15 cellular contexts compared by ENCODE assay signal in the genomic region with DNA sequence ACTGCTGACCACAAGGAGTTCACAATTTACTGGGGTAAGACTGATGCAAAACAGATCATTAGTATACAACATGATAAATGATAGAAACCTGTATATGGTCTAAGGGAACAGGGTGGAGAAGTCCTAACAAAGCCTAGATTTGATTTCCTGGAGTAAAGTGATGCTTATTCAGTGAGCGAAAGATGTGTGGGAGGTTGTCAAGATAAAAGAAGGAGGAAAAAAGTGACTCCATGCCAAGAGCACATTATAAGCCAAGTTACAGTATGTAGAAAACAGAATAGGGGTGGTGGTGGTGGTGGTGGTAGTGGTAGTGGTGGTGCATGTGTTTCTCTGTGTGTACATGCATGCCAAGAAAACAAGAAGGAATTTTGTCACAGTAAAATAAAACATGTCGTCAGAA.
A peak's percentile ranks its signal among the peaks of the same experiment; 100 is the strongest.
DNase-seq lines count a peak whose midpoint lies in the region; ATAC-seq and TF ChIP-seq lines count a peak whose summit lies in the region.
"Had no signal": no experiment of that assay in that cellular context is flagged by ENCODE, and none has a peak within 500 bp of the region (broad histone marks: within the 10 kb centered on the region; RNA-seq: fewer than 3 reads in every experiment).

No MANE protein-coding gene starts in this region.

- H3K4me1 ChIP-seq in right cardiac atrium (ENCODE audit: control insufficient read depth, insufficient read depth, low read length) (peaks cover 6% of the 10 kb centered on the region), tibial artery (peaks cover 0 to 27% (median 17%) of the 10 kb centered on the region in 4 donors)

- peaks cover 35% of the 10 kb centered on the region for H3K4me1 Mint-ChIP-seq in nephron
- no peaks in the 10 kb centered on the region for H3K4me1 Mint-ChIP-seq in activated T-cell treated with anti-CD3 and anti-CD28 coated beads, Interleukin-2, amount 50 U/mL, for 72 hours (ENCODE audit: low read depth)
- H3K4me1 Mint-ChIP-seq: CD4-positive, CD25-positive, alpha-beta regulatory T cell had no signal

- WGBS in right cardiac atrium: 51% methylated on average over 2 of the region's 2 CpGs

- ATAC-seq in right cardiac atrium (no peak), Right ventricle myocardium inferior (no peak)
- ATAC-seq in activated T-cell treated with anti-CD3 and anti-CD28 coated beads, Interleukin-2, amount 50 U/mL, for 72 hours (replicated peaks in 1 of 2): no peak
- ATAC-seq: HCT116 had no signal

- no peak overlapping the region for H3K4me3 Mint-ChIP-seq in nephron
- no peak overlapping the region for H3K4me3 Mint-ChIP-seq in activated T-cell treated with anti-CD3 and anti-CD28 coated beads, Interleukin-2, amount 50 U/mL, for 72 hours
- H3K4me3 Mint-ChIP-seq: CD4-positive, CD25-positive, alpha-beta regulatory T cell had no signal

- H3K27ac Mint-ChIP-seq in nephron: peak overlapping the region; percentile 43 to 71 (median 49)
- no peak overlapping the region for H3K27ac Mint-ChIP-seq in activated T-cell treated with anti-CD3 and anti-CD28 coated beads, Interleukin-2, amount 50 U/mL, for 72 hours
- H3K27ac Mint-ChIP-seq: CD4-positive, CD25-positive, alpha-beta regulatory T cell had no signal

- H3K36me3 ChIP-seq in tibial artery: no peaks in the 10 kb centered on the region
- H3K36me3 ChIP-seq: BLaER1 treated with 17β-estradiol and CSF1 and Interleukin-3, amounts not matched to agents 10 nM and 100 nM had no signal

- H3K27me3 ChIP-seq in right cardiac atrium (ENCODE audit: control insufficient read depth, insufficient read depth): no peaks in the 10 kb centered on the region
- no peaks in the 10 kb centered on the region for H3K27me3 ChIP-seq in tibial artery
- H3K27me3 ChIP-seq: BLaER1 treated with 17β-estradiol and CSF1 and Interleukin-3, amounts not matched to agents 10 nM and 100 nM had no signal

- intact Hi-C loops in right cardiac atrium (cut with DNase I) (no loop called here), Right ventricle myocardium inferior (cut with DNase I) (loop anchor here (10.0 kb wide), 1 partner anchor 210 kb away; no protein-coding TSS in a partner anchor), tibial artery (cut with DNase I; ENCODE audit: low total_unique reads) (no loop called here)

- H3K27me3 Mint-ChIP-seq in nephron (ENCODE audit: low read depth): no peaks in the 10 kb centered on the region
- H3K27me3 Mint-ChIP-seq in activated T-cell treated with anti-CD3 and anti-CD28 coated beads, Interleukin-2, amount 50 U/mL, for 72 hours (ENCODE audit: low read depth): no peaks in the 10 kb centered on the region
- H3K27me3 Mint-ChIP-seq: CD4-positive, CD25-positive, alpha-beta regulatory T cell had no signal

- H3K9me3 ChIP-seq in right cardiac atrium (ENCODE audit: control insufficient read depth, low read length) (no peaks in the 10 kb centered on the region), tibial artery (no peaks in the 10 kb centered on the region)
- H3K9me3 ChIP-seq: BLaER1 treated with 17β-estradiol and CSF1 and Interleukin-3, amounts not matched to agents 10 nM and 100 nM had no signal

- H3K36me3 Mint-ChIP-seq in nephron (ENCODE audit: low read depth): peaks cover 5% of the 10 kb centered on the region
- no peaks in the 10 kb centered on the region for H3K36me3 Mint-ChIP-seq in activated T-cell treated with anti-CD3 and anti-CD28 coated beads, Interleukin-2, amount 50 U/mL, for 72 hours (ENCODE audit: insufficient read depth in 2 of 2)
- H3K36me3 Mint-ChIP-seq: CD4-positive, CD25-positive, alpha-beta regulatory T cell had no signal

- DNase-seq in right cardiac atrium (no peak), Right ventricle myocardium inferior (ENCODE audit: missing footprints) (no peak), epithelial cell of esophagus (ENCODE audit: low read depth) (peak; percentile 4), tibial artery (no peak), NCI-H1092 (lab: John Stamatoyannopoulos, UW) (no peak)
- DNase-seq in activated T-cell treated with anti-CD3 and anti-CD28 coated beads, Interleukin-2, amount 50 U/mL, for 72 hours: no peak
- DNase-seq: 8988T; ACHN; CD4-positive, CD25-positive, alpha-beta regulatory T cell; DMS53; GF-D8 had no signal

- H3K4me3 ChIP-seq in right cardiac atrium (ENCODE audit: low read length): no peak overlapping the region
- H3K4me3 ChIP-seq in epithelial cell of esophagus (ENCODE audit: low read length): no peak overlapping the region
- no peak overlapping the region for H3K4me3 ChIP-seq in tibial artery
- H3K4me3 ChIP-seq: BLaER1 treated with 17β-estradiol and CSF1 and Interleukin-3, amounts not matched to agents 10 nM and 100 nM had no signal

- H3K27ac ChIP-seq in right cardiac atrium (ENCODE audit: low read length) (peak overlapping the region; percentile 2), tibial artery (no peak overlapping the region)
- H3K27ac ChIP-seq: HL-60 had no signal

- TF ChIP-seq CTCF in epithelial cell of esophagus (IDR thresholded peaks at IDR 0.05; ENCODE audit: insufficient read depth, low read depth, low read length, missing control alignments): no peak
- TF ChIP-seq CTCF in nephron (IDR thresholded peaks at IDR 0.05; ENCODE audit: unreplicated experiment in 3 of 3): no peak
- TF ChIP-seq CTCF in tibial artery (IDR thresholded peaks at IDR 0.05): no peak

- H3K9me3 Mint-ChIP-seq in nephron: no peaks in the 10 kb centered on the region
- peaks cover 0 to 1% of the 10 kb centered on the region in 2 donors for H3K9me3 Mint-ChIP-seq in activated T-cell treated with anti-CD3 and anti-CD28 coated beads, Interleukin-2, amount 50 U/mL, for 72 hours
